20 cellular contexts compared by ENCODE assay signal in genomic region chr17:57170866-57171265, GRCh38.
"Had no signal": no experiment of that assay in that cellular context is flagged by ENCODE, and none has a peak within 500 bp of the region (broad histone marks: within the 10 kb centered on the region; RNA-seq: fewer than 3 reads in every experiment).

No MANE protein-coding gene starts in this region.

- H3K4me2 ChIP-seq: hepatocyte had no signal

- H3K27ac ChIP-seq: colonic mucosa, epithelial cell of prostate, esophagus squamous epithelium, gastroesophageal sphincter, heart left ventricle, hepatocyte, left lung, lower lobe of right lung had no signal

- H3K4me3 ChIP-seq: colonic mucosa, esophagus squamous epithelium, gastroesophageal sphincter, heart left ventricle, hepatocyte, left lung, lower lobe of right lung had no signal

- H3K36me3 ChIP-seq: colonic mucosa, esophagus squamous epithelium, gastroesophageal sphincter, heart left ventricle, left lung, lower lobe of right lung had no signal

- H3K27me3 ChIP-seq: colonic mucosa, hepatocyte had no signal

- H3K79me2 ChIP-seq: hepatocyte had no signal

- H2AFZ ChIP-seq: hepatocyte had no signal

- H3K9me3 ChIP-seq: colonic mucosa, esophagus squamous epithelium, gastroesophageal sphincter, heart left ventricle, left lung, lower lobe of right lung had no signal

- DNase-seq: colonic mucosa; cortex of kidney; effector CD8-positive, alpha-beta T cell; effector memory CD8-positive, alpha-beta T cell; endodermal cell; erythroblast; esophagus squamous epithelium; foreskin fibroblast; heart left ventricle; left cardiac atrium; left lung; left ventricle myocardium superior; lower lobe of right lung; mesendoderm; midbrain; naive B cell; naive thymus-derived CD8-positive, alpha-beta T cell had no signal

- H3K4me1 ChIP-seq: colonic mucosa, gastroesophageal sphincter, heart left ventricle, left lung, lower lobe of right lung had no signal
